8 cellular contexts compared by ENCODE assay signal in genomic region chr4:44908565-44908964, GRCh38.
"Had no signal": no experiment of that assay in that cellular context is flagged by ENCODE, and none has a peak within 500 bp of the region (broad histone marks: within the 10 kb centered on the region; RNA-seq: fewer than 3 reads in every experiment).

No MANE protein-coding gene starts in this region.

- H3K4me3 ChIP-seq: GM23338 had no signal

- H2AFZ ChIP-seq: GM23338 had no signal

- DNase-seq: H9, HCEC 1CT, Kasumi-1, KG1 had no signal

- FAIRE-seq: H1, H54, HTR-8/SVneo had no signal

- ATAC-seq: GM23338 had no signal

- H3K4me2 ChIP-seq: GM23338 had no signal
